In the genomic region with DNA sequence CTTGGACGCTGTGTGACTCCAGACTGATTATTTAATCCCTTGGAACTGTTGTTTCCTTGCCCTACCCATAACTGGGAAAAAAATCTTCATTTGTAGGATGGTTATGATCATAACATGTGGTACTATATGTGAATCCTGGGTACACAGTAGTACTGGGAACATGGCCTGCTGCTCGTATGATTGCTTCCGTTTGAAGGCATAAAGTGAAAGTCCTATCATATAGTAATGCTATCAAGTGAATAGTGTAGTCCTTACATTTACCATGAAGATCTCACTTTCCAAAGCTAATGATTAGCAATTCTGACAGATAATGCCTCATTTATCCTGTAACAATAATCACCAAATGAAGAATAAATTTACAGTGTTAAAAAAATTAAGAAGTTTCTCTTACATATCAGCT, we compare ENCODE assay signal across 13 cellular contexts. TPM values are rescaled to one million over a fixed set of nuclear protein-coding genes. Genes with fewer than 3 reads are reported as not detected.
DNase-seq lines count a peak whose midpoint lies in the region; ATAC-seq, FAIRE-seq and TF ChIP-seq lines count a peak whose summit lies in the region.
"Had no signal": no experiment of that assay in that cellular context is flagged by ENCODE, and none has a peak within 500 bp of the region (broad histone marks: within the 10 kb centered on the region; RNA-seq: fewer than 3 reads in every experiment).

No MANE protein-coding gene starts in this region.

- H3K36me3 ChIP-seq in SU-DHL-6 (ENCODE audit: low read length) (no peaks in the 10 kb centered on the region), subcutaneous abdominal adipose tissue (ENCODE audit: control insufficient read depth in 5 of 5, insufficient read depth in 5 of 5, low read length in 5 of 5) (no peaks in the 10 kb centered on the region)

- H3F3A ChIP-seq in SU-DHL-6 (ENCODE audit: insufficient read depth) = peaks cover 33% of the 10 kb centered on the region

- H3K9me3 ChIP-seq in SU-DHL-6 (ENCODE audit: insufficient read depth, low read length) = no peaks in the 10 kb centered on the region
- H3K9me3 ChIP-seq in right cardiac atrium (ENCODE audit: control insufficient read depth, low read length) = no peaks in the 10 kb centered on the region
- H3K9me3 ChIP-seq in subcutaneous abdominal adipose tissue (ENCODE audit: control insufficient read depth in 5 of 5, low read length in 5 of 5) = no peaks in the 10 kb centered on the region

- peak overlapping the region; percentile 74 for H3K4me2 ChIP-seq in SU-DHL-6 (ENCODE audit: low read depth, low read length, poor library complexity, severe bottlenecking)

- H3K4me3 ChIP-seq in SU-DHL-6 (ENCODE audit: insufficient read depth, low read length, poor library complexity, severe bottlenecking) (no peak overlapping the region), right cardiac atrium (ENCODE audit: low read length) (peak overlapping the region; percentile 49), subcutaneous abdominal adipose tissue (ENCODE audit: low read depth in 1 of 5, low read length in 5 of 5) (peak overlapping the region in 3 of 5 donors; percentile 1 to 40 (median 1))

- WGBS in right cardiac atrium = 33% methylated on average over 3 of the region's 3 CpGs

- no peaks in the 10 kb centered on the region for H3K79me2 ChIP-seq in SU-DHL-6 (ENCODE audit: insufficient read depth, low read length)

- intact Hi-C loops in right cardiac atrium (cut with DNase I) = loop anchor here in 3 of 4 donors (5.0 to 10.0 kb wide), 2 partner anchors 53 to 95 kb away; partner anchors contain the start of gene MEF2C (in 3 of the 3)

- H3K9ac ChIP-seq in SU-DHL-6 (ENCODE audit: low read length) (no peak overlapping the region), subcutaneous abdominal adipose tissue (ENCODE audit: low read length in 5 of 5) (peak overlapping the region in 1 of 5 donors; percentile 25)

- no peak overlapping the region for H2AFZ ChIP-seq in SU-DHL-6 (ENCODE audit: low read depth, low read length, severe bottlenecking)

- no peak overlapping the region for H3K27ac ChIP-seq in SU-DHL-6 (ENCODE audit: low read depth, low read length)
- no peak overlapping the region for H3K27ac ChIP-seq in right cardiac atrium (ENCODE audit: low read length)
- peak overlapping the region; percentile 76 for H3K27ac ChIP-seq in subcutaneous abdominal adipose tissue (ENCODE audit: low read depth, low read length)

- H3K9me2 ChIP-seq in SU-DHL-6 (replicated peaks; ENCODE audit: insufficient read depth, low read length) = no peaks in the 10 kb centered on the region

- peak; percentile 70 for FAIRE-seq in GM18507 (lab: Jason Lieb, UNC)

- no peak for ATAC-seq in right cardiac atrium

- H3K27me3 ChIP-seq in SU-DHL-6 (ENCODE audit: low read length) (no peaks in the 10 kb centered on the region), right cardiac atrium (ENCODE audit: control insufficient read depth, insufficient read depth) (no peaks in the 10 kb centered on the region), subcutaneous abdominal adipose tissue (ENCODE audit: control insufficient read depth in 5 of 5, insufficient read depth in 4 of 5, low read length in 5 of 5) (no peaks in the 10 kb centered on the region)

- DNase-seq in GM18507 (ENCODE audit: extremely low spot score, insufficient read length, low read depth) (no peak), right cardiac atrium (no peak), NCI-H345 (lab: John Stamatoyannopoulos, UW) (no peak), putamen (ENCODE audit: low spot score) (no peak), DMS153 (lab: John Stamatoyannopoulos, UW) (no peak)
- no peak for DNase-seq in central memory CD4-positive, alpha-beta T cell
- DNase-seq: activated CD4-positive, CD25-positive, alpha-beta regulatory T cell treated with anti-CD3 and anti-CD28 coated beads, Interleukin-2, amount 50 U/mL, for 72 hours; activated effector memory CD4-positive, alpha-beta T cell treated with Interleukin-2 at 50 U/mL for 16 hours; Calu3; NCI-H510A treated with DMSO at 0.1 percent for 48 hours; SIG-M5 had no signal

- TF ChIP-seq CTCF in SU-DHL-6 (IDR thresholded peaks at IDR 0.05; ENCODE audit: insufficient read depth, low read length, poor library complexity, severe bottlenecking) = no peak

- no peaks in the 10 kb centered on the region for H4K20me1 ChIP-seq in SU-DHL-6 (ENCODE audit: low read depth, low read length)

- H3K4me1 ChIP-seq in right cardiac atrium (ENCODE audit: control insufficient read depth, insufficient read depth, low read length) (peaks cover 7% of the 10 kb centered on the region), subcutaneous abdominal adipose tissue (ENCODE audit: control insufficient read depth in 5 of 5, insufficient read depth in 5 of 5, low read length in 5 of 5) (peaks cover 4 to 60% (median 24%) of the 10 kb centered on the region in 5 donors)

RNA-seq across cellular contexts. Expression of gene MEF2C, which starts 53.2 kb away (rescaled TPM):
- total RNA-seq in right cardiac atrium = 10 to 100 TPM; 57.4 to 78.4 (median 67.4) TPM
- polyA plus RNA-seq in right cardiac atrium = 14.5 TPM
